1 cellular context compared by ENCODE assay signal in the genomic region with DNA sequence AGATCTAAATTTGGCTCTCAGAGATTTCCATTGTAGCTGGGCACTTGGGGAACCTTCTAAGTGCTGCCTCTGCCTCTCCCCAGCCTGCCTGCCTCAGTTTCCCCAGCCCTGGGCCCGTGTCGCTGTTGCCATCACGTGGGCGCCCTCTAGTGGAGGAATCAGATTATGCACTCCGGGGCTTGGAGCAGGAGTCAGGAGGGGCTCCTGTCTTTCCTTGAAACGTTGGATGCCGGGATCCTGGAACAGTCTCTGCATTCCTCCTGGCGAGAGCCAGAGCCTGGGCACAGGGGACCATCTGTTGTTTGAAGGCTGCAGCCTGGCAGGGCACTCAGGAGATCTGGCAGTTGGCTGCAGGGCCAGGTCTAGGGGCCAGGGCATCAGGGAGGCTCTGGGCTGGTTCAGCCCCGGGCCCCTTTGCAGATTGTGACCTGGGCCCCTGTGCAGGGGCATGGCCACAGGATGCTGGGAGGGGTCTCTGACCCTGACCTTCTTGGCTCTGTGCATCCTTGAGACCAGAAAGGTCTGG.
TF ChIP-seq lines count a peak whose summit lies in the region.

No MANE protein-coding gene starts in this region.

TF ChIP-seq in GM12878, 131 proteins besides CTCF, POLR2A, EP300 and RAD21 (continued from another document):
- TF ChIP-seq NKRF (conservative IDR thresholded peaks at IDR 0.05) (no peak), ZBTB40 (IDR thresholded peaks at IDR 0.05; ENCODE audit: borderline replicate concordance) (no peak), CHD2 (IDR thresholded peaks at IDR 0.05; ENCODE audit: borderline replicate concordance, low read depth, low read length) (no peak), ZNF622 (IDR thresholded peaks at IDR 0.05) (no peak), KAT2A (conservative IDR thresholded peaks at IDR 0.05; ENCODE audit: control insufficient read depth, low read depth, low read length) (no peak), BACH1 (IDR thresholded peaks at IDR 0.05; ENCODE audit: borderline replicate concordance) (no peak), POU2F2 (IDR thresholded peaks at IDR 0.05; ENCODE audit: borderline replicate concordance, low read depth, low read length) (peak; percentile 44; the same call in 1 of the 3 replicates), HDAC2 (IDR thresholded peaks at IDR 0.05) (no peak), YY1 (IDR thresholded peaks at IDR 0.05; ENCODE audit: low read depth, low read length) (peak; percentile 49; the same call in 1 of the 2 replicates), CBX3 (IDR thresholded peaks at IDR 0.05; ENCODE audit: borderline replicate concordance, low read depth) (no peak), BHLHE40 (IDR thresholded peaks at IDR 0.05; ENCODE audit: borderline replicate concordance in 1 of 2, low read depth in 2 of 2, low read length in 1 of 2) (peak; percentile 12 to 19; a peak in 1 of 4 replicates), IKZF1 (conservative IDR thresholded peaks at IDR 0.05) (peak; percentile 34; the same call in 1 of the 2 replicates), SIN3A (IDR thresholded peaks at IDR 0.05; ENCODE audit: low read depth, low read length) (no peak), SP1 (IDR thresholded peaks at IDR 0.05; ENCODE audit: low read depth, low read length) (no peak), NR2F1 (conservative IDR thresholded peaks at IDR 0.05) (no peak), POLR2AphosphoS2 (IDR thresholded peaks at IDR 0.05; ENCODE audit: low read depth, low read length) (no peak), E2F8 (IDR thresholded peaks at IDR 0.05; ENCODE audit: low read depth, partially characterized antibody) (no peak)
- TF ChIP-seq, protein P1, sequence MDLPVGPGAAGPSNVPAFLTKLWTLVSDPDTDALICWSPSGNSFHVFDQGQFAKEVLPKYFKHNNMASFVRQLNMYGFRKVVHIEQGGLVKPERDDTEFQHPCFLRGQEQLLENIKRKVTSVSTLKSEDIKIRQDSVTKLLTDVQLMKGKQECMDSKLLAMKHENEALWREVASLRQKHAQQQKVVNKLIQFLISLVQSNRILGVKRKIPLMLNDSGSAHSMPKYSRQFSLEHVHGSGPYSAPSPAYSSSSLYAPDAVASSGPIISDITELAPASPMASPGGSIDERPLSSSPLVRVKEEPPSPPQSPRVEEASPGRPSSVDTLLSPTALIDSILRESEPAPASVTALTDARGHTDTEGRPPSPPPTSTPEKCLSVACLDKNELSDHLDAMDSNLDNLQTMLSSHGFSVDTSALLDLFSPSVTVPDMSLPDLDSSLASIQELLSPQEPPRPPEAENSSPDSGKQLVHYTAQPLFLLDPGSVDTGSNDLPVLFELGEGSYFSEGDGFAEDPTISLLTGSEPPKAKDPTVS (IDR thresholded peaks at IDR 0.05; ENCODE audit: low read depth, low read length): 0 out of 2 replicates have a peak, but pooled peaks have one; percentile 50
